ENCODE assay signal across 8 cellular contexts in genomic region chr15:39580117-39580629, GRCh38. TPM values are rescaled to one million over a fixed set of nuclear protein-coding genes. Genes with fewer than 3 reads are reported as not detected.
DNase-seq lines count a peak whose midpoint lies in the region; ATAC-seq and TF ChIP-seq lines count a peak whose summit lies in the region.

No MANE protein-coding gene starts in this region.

- peak overlapping the region; percentile 73 for H2BK15ac ChIP-seq in mesenchymal stem cell (ENCODE audit: low read depth, poor library complexity, severe bottlenecking)

- no peaks in the 10 kb centered on the region for H3K79me1 ChIP-seq in mesenchymal stem cell (replicated peaks; ENCODE audit: low read length, poor library complexity, severe bottlenecking)

- peak overlapping the region; percentile 78 to 86 for H3K4ac ChIP-seq in mesenchymal stem cell (ENCODE audit: low read depth in 1 of 2, low read length in 2 of 2)

- H3K36me3 ChIP-seq in effector memory CD4-positive, alpha-beta T cell (ENCODE audit: control insufficient read depth, insufficient read depth, low read length): no peaks in the 10 kb centered on the region
- H3K36me3 ChIP-seq in mesenchymal stem cell (ENCODE audit: control insufficient read depth in 1 of 2, insufficient read depth in 2 of 2, low read depth in 1 of 2, low read length in 2 of 2): peaks cover 18 to 30% of the 10 kb centered on the region in 2 experiments

- peak overlapping the region; percentile 80 to 99 for H3K18ac ChIP-seq in mesenchymal stem cell (ENCODE audit: low read depth in 1 of 2, low read length in 2 of 2)

- peak overlapping the region; percentile 92 for H3K9ac ChIP-seq in mesenchymal stem cell (ENCODE audit: low read length)

- peak overlapping the region; percentile 56 for H3K4me3 ChIP-seq in effector memory CD4-positive, alpha-beta T cell (ENCODE audit: insufficient read depth, low read depth, low read length, poor library complexity, severe bottlenecking)
- H3K4me3 ChIP-seq in mesenchymal stem cell (ENCODE audit: insufficient read depth in 1 of 2, low read depth in 1 of 2, low read length in 2 of 2): peak overlapping the region; percentile 55 to 88

- peak overlapping the region in 1 of 2 experiments; percentile 90 for H3K23ac ChIP-seq in mesenchymal stem cell (ENCODE audit: low read length in 2 of 2)

- no peak overlapping the region for H2AK5ac ChIP-seq in mesenchymal stem cell (ENCODE audit: low read length, severe bottlenecking)

- WGBS in mesenchymal stem cell: under 1% methylated on average over 41 of the region's 43 CpGs

- peak overlapping the region; percentile 87 for H3K4me2 ChIP-seq in mesenchymal stem cell (ENCODE audit: low read length, poor library complexity, severe bottlenecking)

- peak overlapping the region in 1 of 2 experiments; percentile 85 for H2BK12ac ChIP-seq in mesenchymal stem cell (ENCODE audit: low read length in 2 of 2)

- H3K9me3 ChIP-seq in effector memory CD4-positive, alpha-beta T cell (ENCODE audit: control insufficient read depth, low read length): no peaks in the 10 kb centered on the region
- no peaks in the 10 kb centered on the region for H3K9me3 ChIP-seq in mesenchymal stem cell (ENCODE audit: control insufficient read depth, low read length)

- H3K14ac ChIP-seq in mesenchymal stem cell (ENCODE audit: low read length in 2 of 2): peak overlapping the region in 1 of 2 experiments; percentile 68

- TF ChIP-seq CTCF in AG09319 (IDR thresholded peaks at IDR 0.05; ENCODE audit: low read depth, low read length): peak; percentile 87

- DNase-seq in AG09319 (ENCODE audit: extremely low read depth, low read depth) (peak; percentile 97), NCI-H82 treated with DMSO at 0.1 percent for 48 hours (lab: John Stamatoyannopoulos, UW; ENCODE audit: unreplicated experiment) (peak; percentile 35), mesenchymal stem cell (peak; percentile 94)
- DNase-seq in activated CD8-positive, alpha-beta memory T cell treated with anti-CD3 and anti-CD28 coated beads for 24 hours: peak; percentile 98
- DNase-seq in effector memory CD4-positive, alpha-beta T cell: peak; percentile 72 to 79 (median 72)
- peak; percentile 66 to 75 (median 70) for DNase-seq in stimulated activated CD4-positive, alpha-beta T cell treated with anti-CD3 and anti-CD28 coated beads, TNF-alpha, amount 100 ng/mL, for 4 hours (ENCODE audit: low read depth in 3 of 3)

- H2AFZ ChIP-seq in mesenchymal stem cell (ENCODE audit: low read depth, low read length): peak overlapping the region; percentile 81

- H2BK120ac ChIP-seq in mesenchymal stem cell (ENCODE audit: low read depth, low read length): peak overlapping the region; percentile 98

- peak overlapping the region; percentile 93 for H4K8ac ChIP-seq in mesenchymal stem cell (ENCODE audit: low read length)

- H3K4me1 ChIP-seq in effector memory CD4-positive, alpha-beta T cell (ENCODE audit: control insufficient read depth, insufficient read depth, low read length, poor library complexity, severe bottlenecking): peaks cover 11% of the 10 kb centered on the region
- H3K4me1 ChIP-seq in mesenchymal stem cell (ENCODE audit: control insufficient read depth, insufficient read depth, low read depth, low read length): peaks cover 8% of the 10 kb centered on the region

- peaks cover 6% of the 10 kb centered on the region for H3K27me3 ChIP-seq in effector memory CD4-positive, alpha-beta T cell (replicated peaks; ENCODE audit: control insufficient read depth, insufficient read depth, low read length, poor library complexity, severe bottlenecking)
- no peaks in the 10 kb centered on the region for H3K27me3 ChIP-seq in mesenchymal stem cell (ENCODE audit: control insufficient read depth in 1 of 2, insufficient read depth in 1 of 2, low read length in 2 of 2)

- no peak overlapping the region for H3K27ac ChIP-seq in effector memory CD4-positive, alpha-beta T cell (ENCODE audit: insufficient read depth, low read length, poor library complexity, severe bottlenecking)
- peak overlapping the region; percentile 96 for H3K27ac ChIP-seq in mesenchymal stem cell (ENCODE audit: low read length, poor library complexity, severe bottlenecking)

- peak overlapping the region; percentile 97 for H2BK5ac ChIP-seq in mesenchymal stem cell (ENCODE audit: low read depth, low read length, poor library complexity, severe bottlenecking)

- ATAC-seq in GM19043 (IDR thresholded peaks at IDR 0.05; ENCODE audit: low read depth, unreplicated experiment): peak; percentile 72
- ATAC-seq in HG03469 (IDR thresholded peaks at IDR 0.05; ENCODE audit: unreplicated experiment): peak; percentile 71

- H4K91ac ChIP-seq in mesenchymal stem cell (ENCODE audit: low read length): peak overlapping the region; percentile 97

RNA-seq across cellular contexts. Expression of gene THBS1, which starts 0.7 kb away (rescaled TPM):
- 229 TPM for polyA plus RNA-seq in mesenchymal stem cell (2013, experiment 1 of 2)
- polyA plus RNA-seq in mesenchymal stem cell (2013, experiment 2 of 2): 221 TPM

Comparison
In these comparisons a context has a peak if more than half of its experiments do, and no peak if none do; other contexts are left out.
1. DNase-seq: peak in every context shown above with its lines; median percentile 98 in activated CD8-positive, alpha-beta memory T cell treated with anti-CD3 and anti-CD28 coated beads for 24 hours; 97 in AG09319; 94 in mesenchymal stem cell; 72 in effector memory CD4-positive, alpha-beta T cell; 70 in stimulated activated CD4-positive, alpha-beta T cell treated with anti-CD3 and anti-CD28 coated beads, TNF-alpha, amount 100 ng/mL, for 4 hours; 35 in NCI-H82 treated with DMSO at 0.1 percent for 48 hours.